8 cellular contexts compared by ENCODE assay signal in the genomic region with DNA sequence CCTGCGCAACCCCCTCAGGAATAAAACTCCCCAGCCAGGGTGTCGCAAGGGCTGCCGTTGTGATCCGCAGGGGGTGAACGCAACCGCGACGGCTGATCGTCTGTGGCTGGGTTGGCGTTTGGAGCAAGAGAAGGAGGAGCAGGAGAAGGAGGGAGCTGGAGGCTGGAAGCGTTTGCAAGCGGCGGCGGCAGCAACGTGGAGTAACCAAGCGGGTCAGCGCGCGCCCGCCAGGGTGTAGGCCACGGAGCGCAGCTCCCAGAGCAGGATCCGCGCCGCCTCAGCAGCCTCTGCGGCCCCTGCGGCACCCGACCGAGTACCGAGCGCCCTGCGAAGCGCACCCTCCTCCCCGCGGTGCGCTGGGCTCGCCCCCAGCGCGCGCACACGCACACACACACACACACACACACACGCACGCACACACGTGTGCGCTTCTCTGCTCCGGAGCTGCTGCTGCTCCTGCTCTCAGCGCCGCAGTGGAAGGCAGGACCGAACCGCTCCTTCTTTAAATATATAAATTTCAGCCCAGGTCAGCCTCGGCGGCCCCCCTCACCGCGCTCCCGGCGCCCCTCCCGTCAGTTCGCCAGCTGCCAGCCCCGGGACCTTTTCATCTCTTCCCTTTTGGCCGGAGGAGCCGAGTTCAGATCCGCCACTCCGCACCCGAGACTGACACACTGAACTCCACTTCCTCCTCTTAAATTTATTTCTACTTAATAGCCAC. TPM values are rescaled to one million over a fixed set of nuclear protein-coding genes. Genes with fewer than 3 reads are reported as not detected.
A peak's percentile ranks its signal among the peaks of the same experiment; 100 is the strongest.
DNase-seq lines count a peak whose midpoint lies in the region; ATAC-seq and TF ChIP-seq lines count a peak whose summit lies in the region.

No MANE protein-coding gene starts in this region.

- peak in 1 of 2 donors; percentile 28 for TF ChIP-seq POLR2A in vagina (IDR thresholded peaks at IDR 0.05)

- no peaks in the 10 kb centered on the region for H3K9me3 ChIP-seq in BE2C
- no peaks in the 10 kb centered on the region for H3K9me3 ChIP-seq in vagina

- peaks cover 17% of the 10 kb centered on the region for H3K4me1 Mint-ChIP-seq in activated CD8-positive, alpha-beta memory T cell treated with anti-CD3 and anti-CD28 coated beads, Interleukin-2, amount 10 ng/mL, durations not matched to agents 7 days and 5 days
- peaks cover under 1 to 19% of the 10 kb centered on the region in 2 donors for H3K4me1 Mint-ChIP-seq in natural killer cell

- H3K36me3 Mint-ChIP-seq in activated CD8-positive, alpha-beta memory T cell treated with anti-CD3 and anti-CD28 coated beads, Interleukin-2, amount 10 ng/mL, durations not matched to agents 7 days and 5 days = no peaks in the 10 kb centered on the region
- no peaks in the 10 kb centered on the region for H3K36me3 Mint-ChIP-seq in natural killer cell

- no peak overlapping the region for H3K4me3 Mint-ChIP-seq in activated CD8-positive, alpha-beta memory T cell treated with anti-CD3 and anti-CD28 coated beads, Interleukin-2, amount 10 ng/mL, durations not matched to agents 7 days and 5 days
- H3K4me3 Mint-ChIP-seq in natural killer cell = no peak overlapping the region

- no peaks in the 10 kb centered on the region; the same call in 1 of the 2 replicates for H3K27me3 ChIP-seq in BE2C
- H3K27me3 ChIP-seq in vagina = no peaks in the 10 kb centered on the region

- H3K27ac ChIP-seq in vagina = peak overlapping the region; percentile 86

- H3K4me1 ChIP-seq in BE2C = no peaks in the 10 kb centered on the region
- H3K4me1 ChIP-seq in vagina = peaks cover 8% of the 10 kb centered on the region

- H3K27me3 Mint-ChIP-seq in activated CD8-positive, alpha-beta memory T cell treated with anti-CD3 and anti-CD28 coated beads, Interleukin-2, amount 10 ng/mL, durations not matched to agents 7 days and 5 days = peaks cover 44% of the 10 kb centered on the region
- H3K27me3 Mint-ChIP-seq in natural killer cell (ENCODE audit: low read depth in 2 of 2) = peaks cover 25 to 39% of the 10 kb centered on the region in 2 donors

- peak overlapping the region; percentile 79 for H3K4me3 ChIP-seq in BE2C (ENCODE audit: low read depth, low read length)
- peak overlapping the region; percentile 68 to 76 for H3K4me3 ChIP-seq in vagina

- no peaks in the 10 kb centered on the region for H3K36me3 ChIP-seq in BE2C
- H3K36me3 ChIP-seq in vagina = no peaks in the 10 kb centered on the region

- CTCF ChIA-PET in activated CD8-positive, alpha-beta memory T cell treated with anti-CD3 and anti-CD28 coated beads, Interleukin-2, amount 10 ng/mL, durations not matched to agents 7 days and 5 days (lab: Charles Lee) = interaction anchor here (1.2 kb wide), 1 partner anchor 1071 kb away, joined by 3 read pairs; no protein-coding TSS in a partner anchor

- intact Hi-C loops in natural killer cell (cut with micrococcal nuclease) = no loop called here
- intact Hi-C loops in vagina (cut with DNase I) = loop anchor here (10.0 kb wide), 1 partner anchor 319 kb away; no protein-coding TSS in a partner anchor

- ATAC-seq in GM18858 (IDR thresholded peaks at IDR 0.05; ENCODE audit: unreplicated experiment) (peak; percentile 49), HG02973 (IDR thresholded peaks at IDR 0.05; ENCODE audit: unreplicated experiment) (peak; percentile 62), natural killer cell (peak; percentile 45 to 73 (median 72))
- peak; percentile 73 for ATAC-seq in activated CD8-positive, alpha-beta memory T cell treated with anti-CD3 and anti-CD28 coated beads, Interleukin-2, amount 10 ng/mL, durations not matched to agents 7 days and 5 days

- DNase-seq in BE2C (peak; percentile 71), NCI-H2171 (lab: John Stamatoyannopoulos, UW) (peak; percentile 54), fibroblast of peridontal ligament (ENCODE audit: extremely low read depth) (peak; percentile 74), natural killer cell (no peak), vagina (ENCODE audit: extremely low spot score in 2 of 2) (no peak)
- no peak for DNase-seq in activated CD8-positive, alpha-beta memory T cell treated with anti-CD3 and anti-CD28 coated beads, Interleukin-2, amount 10 ng/mL, durations not matched to agents 7 days and 5 days

- no peak overlapping the region for H3K27ac Mint-ChIP-seq in activated CD8-positive, alpha-beta memory T cell treated with anti-CD3 and anti-CD28 coated beads, Interleukin-2, amount 10 ng/mL, durations not matched to agents 7 days and 5 days
- H3K27ac Mint-ChIP-seq in natural killer cell = peak overlapping the region in 1 of 2 donors; percentile 10

- TF ChIP-seq CTCF in BE2C (IDR thresholded peaks at IDR 0.05; ENCODE audit: low read depth, low read length) (no peak), natural killer cell (IDR thresholded peaks at IDR 0.05) (no peak), vagina (IDR thresholded peaks at IDR 0.05) (no peak)

- no peaks in the 10 kb centered on the region for H3K9me3 Mint-ChIP-seq in activated CD8-positive, alpha-beta memory T cell treated with anti-CD3 and anti-CD28 coated beads, Interleukin-2, amount 10 ng/mL, durations not matched to agents 7 days and 5 days (ENCODE audit: low read depth)
- H3K9me3 Mint-ChIP-seq in natural killer cell = no peaks in the 10 kb centered on the region

RNA-seq across cellular contexts. Expression of a gene that starts 0.7 kb away (rescaled TPM):
- not detected for polyA plus RNA-seq in BE2C (2012; ENCODE audit: insufficient read depth, insufficient read length, low read depth)
- total RNA-seq in activated CD8-positive, alpha-beta memory T cell treated with anti-CD3 and anti-CD28 coated beads, Interleukin-2, amount 10 ng/mL, durations not matched to agents 7 days and 5 days = not detected
- total RNA-seq in natural killer cell = under 1 TPM in 1 of 3 donors, not detected in 2; 0.07 TPM
- 16.9 TPM for total RNA-seq in vagina

Comparison
In these comparisons a context has a peak if more than half of its experiments do, and no peak if none do; other contexts are left out.
1. DNase-seq: peak in BE2C (single experiment), NCI-H2171 (single experiment) and fibroblast of peridontal ligament (single experiment); none in activated CD8-positive, alpha-beta memory T cell treated with anti-CD3 and anti-CD28 coated beads, Interleukin-2, amount 10 ng/mL, durations not matched to agents 7 days and 5 days (single experiment), natural killer cell (single experiment) and vagina (0 of 2).
2. RNA of a gene that starts 0.7 kb away (total RNA-seq): 16.9 TPM in vagina (single experiment); not detected in activated CD8-positive, alpha-beta memory T cell treated with anti-CD3 and anti-CD28 coated beads, Interleukin-2, amount 10 ng/mL, durations not matched to agents 7 days and 5 days and 0.07 TPM in natural killer cell; every median in the first group is over 10 times any median in the second.
3. Peak in every context shown above with its lines, with median percentiles within 50 percentile points of each other: ATAC-seq.